17 cellular contexts compared by ENCODE assay signal in the genomic region with DNA sequence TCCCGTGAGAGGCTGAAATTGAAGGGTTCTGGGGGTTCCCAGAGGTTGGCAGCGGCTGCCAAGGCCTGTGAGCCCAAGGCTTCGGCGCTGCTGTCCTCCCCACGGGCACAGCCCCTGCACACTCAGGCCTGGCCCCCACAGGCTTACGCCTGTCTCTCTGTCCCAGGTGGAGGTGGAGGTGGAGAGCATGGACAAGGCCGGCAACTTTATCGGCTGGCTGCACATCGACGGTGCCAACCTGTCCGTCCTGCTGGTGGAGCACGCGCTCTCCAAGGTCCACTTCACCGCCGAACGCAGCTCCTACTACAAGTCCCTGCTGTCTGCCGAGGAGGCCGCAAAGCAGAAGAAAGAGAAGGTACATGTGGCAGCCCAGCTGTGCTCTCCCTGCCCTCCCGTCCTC.
"Had no signal": no experiment of that assay in that cellular context is flagged by ENCODE, and none has a peak within 500 bp of the region (broad histone marks: within the 10 kb centered on the region; RNA-seq: fewer than 3 reads in every experiment).

No MANE protein-coding gene starts in this region.

- H3K9me3 ChIP-seq: esophagus squamous epithelium, neutrophil, psoas muscle, transverse colon had no signal

- H3K36me3 Mint-ChIP-seq: immature natural killer cell, naive B cell had no signal

- H3K27ac Mint-ChIP-seq: stimulated activated naive CD8-positive, alpha-beta T cell treated with anti-CD3 and anti-CD28 coated beads, Interleukin-15, Interleukin-2, amounts not matched to agents 100 ng/mL and 50 ng/mL, for 24 hours had no signal

- H3K4me3 ChIP-seq: esophagus squamous epithelium, lung, psoas muscle, transverse colon had no signal

- H3K4me1 ChIP-seq: psoas muscle had no signal

- H3K36me3 ChIP-seq: transverse colon had no signal

- FAIRE-seq: kidney, small intestine had no signal

- H3K27me3 ChIP-seq: esophagus squamous epithelium, neutrophil, transverse colon had no signal

- H3K27ac ChIP-seq: esophagus squamous epithelium, neutrophil, psoas muscle, transverse colon had no signal

- DNase-seq: effector memory CD4-positive, alpha-beta T cell; esophagus squamous epithelium; foreskin fibroblast; immature natural killer cell; kidney; left colon; left ventricle myocardium superior; mesendoderm; naive B cell; small intestine; stimulated activated CD4-positive, alpha-beta T cell treated with anti-CD3 and anti-CD28 coated beads, Interleukin-2, amount 100 ng/mL, for 48 hours; transverse colon had no signal

- ATAC-seq: left colon, left ventricle myocardium superior, psoas muscle had no signal

- H3K9me3 Mint-ChIP-seq: immature natural killer cell; naive B cell; nephron; stimulated activated naive CD8-positive, alpha-beta T cell treated with anti-CD3 and anti-CD28 coated beads, Interleukin-15, Interleukin-2, amounts not matched to agents 100 ng/mL and 50 ng/mL, for 24 hours had no signal
